Comparison of ENCODE assay signal across 12 cellular contexts in the genomic region with DNA sequence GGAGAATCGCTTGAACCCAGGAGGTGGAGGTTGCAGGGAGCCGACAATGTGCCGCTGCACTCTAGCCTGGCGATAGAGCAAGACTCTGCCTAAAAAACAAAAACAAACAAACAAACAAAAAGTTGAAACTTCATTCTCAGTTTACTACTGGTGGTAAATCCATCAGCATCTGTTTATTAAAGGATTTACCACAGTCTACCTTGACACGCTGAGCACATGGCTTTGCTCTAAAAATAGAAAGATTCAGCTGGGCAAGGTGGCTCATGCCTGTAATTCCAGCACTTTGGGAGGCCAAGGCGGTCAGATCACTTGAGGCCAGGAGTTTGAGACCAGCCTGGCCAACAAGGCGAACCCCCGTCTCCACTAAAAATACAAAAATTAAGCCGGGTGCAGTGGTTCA.
"Had no signal": no experiment of that assay in that cellular context is flagged by ENCODE, and none has a peak within 500 bp of the region (broad histone marks: within the 10 kb centered on the region; RNA-seq: fewer than 3 reads in every experiment).

No MANE protein-coding gene starts in this region.

- H3K4me2 ChIP-seq: hepatocyte had no signal

- H3K9me3 ChIP-seq: breast epithelium, pancreas had no signal

- ATAC-seq: naive thymus-derived CD4-positive, alpha-beta T cell; pancreas; stimulated activated memory B cell treated with anti-CD40 and anti-IgM and Interleukin-4, amounts not matched to agents 10 μg/mL and 1 μg/mL and 100 μg/mL, for 72 hours had no signal

- H3K27ac Mint-ChIP-seq: activated CD4-positive, alpha-beta T cell treated with anti-CD3 and anti-CD28 coated beads, Interleukin-2, amount 10 ng/mL, durations not matched to agents 7 days and 5 days; activated naive CD8-positive, alpha-beta T cell treated with anti-CD3 and anti-CD28 coated beads, Interleukin-2, amount 10 ng/mL, durations not matched to agents 7 days and 5 days; naive thymus-derived CD4-positive, alpha-beta T cell; stimulated activated memory B cell treated with anti-CD40 and anti-IgM and Interleukin-4, amounts not matched to agents 10 μg/mL and 1 μg/mL and 100 μg/mL, for 72 hours had no signal

- H3K27ac ChIP-seq: pancreas had no signal

- H3K4me3 Mint-ChIP-seq: activated CD4-positive, alpha-beta T cell treated with anti-CD3 and anti-CD28 coated beads, Interleukin-2, amount 10 ng/mL, durations not matched to agents 7 days and 5 days; activated naive CD8-positive, alpha-beta T cell treated with anti-CD3 and anti-CD28 coated beads, Interleukin-2, amount 10 ng/mL, durations not matched to agents 7 days and 5 days; naive thymus-derived CD4-positive, alpha-beta T cell; stimulated activated memory B cell treated with anti-CD40 and anti-IgM and Interleukin-4, amounts not matched to agents 10 μg/mL and 1 μg/mL and 100 μg/mL, for 72 hours had no signal

- H3K4me1 ChIP-seq: pancreas had no signal

- FAIRE-seq: pancreas had no signal

- H3K27me3 ChIP-seq: breast epithelium, hepatocyte, pancreas had no signal

- H3K9me3 Mint-ChIP-seq: activated CD4-positive, alpha-beta T cell treated with anti-CD3 and anti-CD28 coated beads, Interleukin-2, amount 10 ng/mL, durations not matched to agents 7 days and 5 days; activated naive CD8-positive, alpha-beta T cell treated with anti-CD3 and anti-CD28 coated beads, Interleukin-2, amount 10 ng/mL, durations not matched to agents 7 days and 5 days; naive thymus-derived CD4-positive, alpha-beta T cell; stimulated activated memory B cell treated with anti-CD40 and anti-IgM and Interleukin-4, amounts not matched to agents 10 μg/mL and 1 μg/mL and 100 μg/mL, for 72 hours had no signal

- H3K79me2 ChIP-seq: hepatocyte had no signal

- H3K36me3 ChIP-seq: breast epithelium, pancreas had no signal

- DNase-seq: activated CD4-positive, alpha-beta T cell treated with anti-CD3 and anti-CD28 coated beads, Interleukin-2, amount 10 ng/mL, durations not matched to agents 7 days and 5 days; activated CD8-positive, alpha-beta memory T cell treated with anti-CD3 and anti-CD28 coated beads, Interleukin-2, amount 50 U/mL, for 48 hours; activated naive CD8-positive, alpha-beta T cell treated with anti-CD3 and anti-CD28 coated beads, Interleukin-2, amount 10 ng/mL, durations not matched to agents 7 days and 5 days; anterior cingulate cortex; dermis blood vessel endothelial cell; erythroblast; islet precursor cell; naive thymus-derived CD4-positive, alpha-beta T cell; pancreas had no signal

- H2AFZ ChIP-seq: hepatocyte had no signal

- H3K36me3 Mint-ChIP-seq: activated naive CD8-positive, alpha-beta T cell treated with anti-CD3 and anti-CD28 coated beads, Interleukin-2, amount 10 ng/mL, durations not matched to agents 7 days and 5 days; naive thymus-derived CD4-positive, alpha-beta T cell; stimulated activated memory B cell treated with anti-CD40 and anti-IgM and Interleukin-4, amounts not matched to agents 10 μg/mL and 1 μg/mL and 100 μg/mL, for 72 hours had no signal

- H3K4me3 ChIP-seq: breast epithelium, hepatocyte, pancreas had no signal

- H3K27me3 Mint-ChIP-seq: activated CD4-positive, alpha-beta T cell treated with anti-CD3 and anti-CD28 coated beads, Interleukin-2, amount 10 ng/mL, durations not matched to agents 7 days and 5 days; activated naive CD8-positive, alpha-beta T cell treated with anti-CD3 and anti-CD28 coated beads, Interleukin-2, amount 10 ng/mL, durations not matched to agents 7 days and 5 days; naive thymus-derived CD4-positive, alpha-beta T cell; stimulated activated memory B cell treated with anti-CD40 and anti-IgM and Interleukin-4, amounts not matched to agents 10 μg/mL and 1 μg/mL and 100 μg/mL, for 72 hours had no signal
